ENCODE assay signal across 1 cellular context in genomic region chr2:120238728-120239487, GRCh38.
TF ChIP-seq lines count a peak whose summit lies in the region.

No MANE protein-coding gene starts in this region.

TF ChIP-seq in HepG2, 621 proteins besides CTCF, POLR2A, EP300 and RAD21 (continued from another document and continues in another):
- TF ChIP-seq ZGPAT (CRISPR knock-in tag; IDR thresholded peaks at IDR 0.05) (no peak; the same call in 1 of the 2 replicates), MZF1 (CRISPR knock-in tag; IDR thresholded peaks at IDR 0.05; ENCODE audit: borderline replicate concordance) (no peak), ZNF121 (CRISPR knock-in tag; IDR thresholded peaks at IDR 0.05) (peak; percentile 54; the same call in 1 of the 2 replicates), ASH2L (IDR thresholded peaks at IDR 0.05; ENCODE audit: insufficient read length, low read depth, low read length) (no peak), SAFB2 (CRISPR knock-in tag; IDR thresholded peaks at IDR 0.05; ENCODE audit: borderline replicate concordance, low read depth) (0 out of 2 replicates have a peak, but pooled peaks have one; percentile 27), ZNF761 (CRISPR knock-in tag; conservative IDR thresholded peaks at IDR 0.05) (no peak), ZNF512B (CRISPR knock-in tag; IDR thresholded peaks at IDR 0.05; ENCODE audit: borderline replicate concordance) (0 out of 2 replicates have a peak, but pooled peaks have one; percentile 6), ZNF773 (CRISPR knock-in tag; IDR thresholded peaks at IDR 0.05; ENCODE audit: borderline replicate concordance) (no peak), ZNF407 (CRISPR knock-in tag; IDR thresholded peaks at IDR 0.05; ENCODE audit: not compliant biosample characterization) (peak; percentile 82), MEF2D (CRISPR knock-in tag; IDR thresholded peaks at IDR 0.05) (no peak; the same call in 1 of the 2 replicates), ZNF567 (CRISPR knock-in tag; IDR thresholded peaks at IDR 0.05; ENCODE audit: borderline replicate concordance) (no peak), CEBPG (CRISPR knock-in tag; IDR thresholded peaks at IDR 0.05) (no peak), ZNF589 (CRISPR knock-in tag; conservative IDR thresholded peaks at IDR 0.05) (no peak), POLR2AphosphoS2 (IDR thresholded peaks at IDR 0.05; ENCODE audit: low read depth, low read length) (no peak), ZNF737 (CRISPR knock-in tag; IDR thresholded peaks at IDR 0.05; ENCODE audit: borderline replicate concordance) (no peak), MAF1 (CRISPR knock-in tag; IDR thresholded peaks at IDR 0.05; ENCODE audit: borderline replicate concordance) (no peak), FOXO1 (CRISPR knock-in tag; IDR thresholded peaks at IDR 0.05) (peak; percentile 18; the same call in 1 of the 2 replicates), CBFB (CRISPR knock-in tag; IDR thresholded peaks at IDR 0.05) (no peak), NAIF1 (CRISPR knock-in tag; IDR thresholded peaks at IDR 0.05; ENCODE audit: borderline replicate concordance) (no peak), ESRRA (CRISPR knock-in tag; IDR thresholded peaks at IDR 0.05; ENCODE audit: low read depth) (peak; percentile 63; the same call in 1 of the 2 replicates), CREB1 (IDR thresholded peaks at IDR 0.05) (no peak), CREB1 (CRISPR knock-in tag; IDR thresholded peaks at IDR 0.05) (no peak), KIAA2018 (CRISPR knock-in tag; IDR thresholded peaks at IDR 0.05; ENCODE audit: borderline replicate concordance) (no peak), ZNF552 (CRISPR knock-in tag; IDR thresholded peaks at IDR 0.05; ENCODE audit: borderline replicate concordance) (no peak), ZNF883 (CRISPR knock-in tag; IDR thresholded peaks at IDR 0.05; ENCODE audit: not compliant biosample characterization) (peak; percentile 33), ATF6 (CRISPR knock-in tag; conservative IDR thresholded peaks at IDR 0.05) (no peak), ZNF251 (CRISPR knock-in tag; IDR thresholded peaks at IDR 0.05) (no peak), ZBTB2 (CRISPR knock-in tag; IDR thresholded peaks at IDR 0.05; ENCODE audit: low read depth) (no peak), RNF2 (conservative IDR thresholded peaks at IDR 0.05; ENCODE audit: low read depth) (no peak), KAT8 (CRISPR knock-in tag; IDR thresholded peaks at IDR 0.05) (peak; percentile 74), HOXD1 (CRISPR knock-in tag; IDR thresholded peaks at IDR 0.05) (no peak), KLF12 (CRISPR knock-in tag; IDR thresholded peaks at IDR 0.05; ENCODE audit: borderline replicate concordance) (no peak), ZNF577 (CRISPR knock-in tag; IDR thresholded peaks at IDR 0.05; ENCODE audit: borderline replicate concordance, low read depth) (no peak), NR3C1 (CRISPR knock-in tag; IDR thresholded peaks at IDR 0.05) (no peak)
